In genomic region chr16:75854117-75854516, GRCh38 we compare ENCODE assay signal across 26 cellular contexts.
"Had no signal": no experiment of that assay in that cellular context is flagged by ENCODE, and none has a peak within 500 bp of the region (broad histone marks: within the 10 kb centered on the region; RNA-seq: fewer than 3 reads in every experiment).

No MANE protein-coding gene starts in this region.

- H3K27me3 ChIP-seq: upper lobe of left lung, vagina had no signal

- H3K4me3 ChIP-seq: esophagus muscularis mucosa, upper lobe of left lung, vagina had no signal

- DNase-seq: activated CD4-positive, alpha-beta T cell treated with anti-CD3 and anti-CD28 coated beads, Interleukin-2, amount 50 U/mL, for 1 hour; activated CD8-positive, alpha-beta T cell treated with anti-CD3 and anti-CD28 coated beads for 36 hours; activated naive CD8-positive, alpha-beta T cell treated with anti-CD3 and anti-CD28 coated beads, Interleukin-2, amount 50 U/mL, for 24 hours; activated T-cell treated with anti-CD3 and anti-CD28 coated beads, Interleukin-2, amount 50 U/mL, for 48 hours; dermis blood vessel endothelial cell; effector CD4-positive, alpha-beta T cell; foreskin melanocyte; left ventricle myocardium superior; mammary epithelial cell; midbrain; naive thymus-derived CD8-positive, alpha-beta T cell; nucleus accumbens; right cardiac atrium; stimulated activated CD4-positive, alpha-beta T cell treated with anti-CD3 and anti-CD28 coated beads, Interleukin-12 subunit alpha, Interleukin-12 subunit beta, amount 100 ng/mL, for 4 hours; stimulated activated CD4-positive, alpha-beta T cell treated with anti-CD3 and anti-CD28 coated beads, Interleukin-4, amount 100 ng/mL, for 1 hour; stimulated activated naive CD8-positive, alpha-beta T cell treated with anti-CD3 and anti-CD28 coated beads, Interleukin-15, Interleukin-2, amounts not matched to agents 100 U/mL and 50 U/mL, for 24 hours; T-helper 9 cell; upper lobe of left lung had no signal

- H3K9me3 ChIP-seq: esophagus muscularis mucosa, upper lobe of left lung, vagina had no signal

- H3K4me1 ChIP-seq: esophagus muscularis mucosa, parathyroid adenoma, upper lobe of left lung, vagina had no signal

- H3K27ac ChIP-seq: esophagus muscularis mucosa, parathyroid adenoma, upper lobe of left lung, vagina had no signal

- ATAC-seq: activated CD8-positive, alpha-beta T cell treated with anti-CD3 and anti-CD28 coated beads for 36 hours; activated naive CD8-positive, alpha-beta T cell treated with anti-CD3 and anti-CD28 coated beads, Interleukin-2, amount 50 U/mL, for 24 hours; left ventricle myocardium superior; naive thymus-derived CD8-positive, alpha-beta T cell; right cardiac atrium; stimulated activated naive CD8-positive, alpha-beta T cell treated with anti-CD3 and anti-CD28 coated beads, Interleukin-15, Interleukin-2, amounts not matched to agents 100 U/mL and 50 U/mL, for 24 hours; WTC11 had no signal

- H3K36me3 ChIP-seq: esophagus muscularis mucosa, upper lobe of left lung, vagina had no signal

- FAIRE-seq: bronchial epithelial cell, colon, islet of Langerhans, TTC549 had no signal
